In genomic region chr11:123653997-123654565, GRCh38 we compare ENCODE assay signal across 8 cellular contexts. TPM values are rescaled to one million over a fixed set of nuclear protein-coding genes. Genes with fewer than 3 reads are reported as not detected.
DNase-seq lines count a peak whose midpoint lies in the region; ATAC-seq and TF ChIP-seq lines count a peak whose summit lies in the region.

No MANE protein-coding gene starts in this region.

- peaks cover 12% of the 10 kb centered on the region; the same call in 1 of the 2 replicates for H3K4me1 ChIP-seq in GM23338 (ENCODE audit: insufficient read depth)
- no peaks in the 10 kb centered on the region for H3K4me1 ChIP-seq in RWPE2 (ENCODE audit: insufficient read depth, poor library complexity, severe bottlenecking)
- peaks cover 7% of the 10 kb centered on the region for H3K4me1 ChIP-seq in mammary epithelial cell (ENCODE audit: insufficient read depth, low read length)

- in situ Hi-C loops in mammary epithelial cell (cut with MboI; ENCODE audit: low sequenced_read_pairs in 2 of 2), result no loop called here

- H3K36me3 ChIP-seq in BJ (ENCODE audit: control insufficient read depth, insufficient read depth, low read length) (no peaks in the 10 kb centered on the region), GM23338 (ENCODE audit: insufficient read depth) (no peaks in the 10 kb centered on the region), RWPE2 (ENCODE audit: low read depth) (no peaks in the 10 kb centered on the region), mammary epithelial cell (ENCODE audit: insufficient read depth, low read length) (no peaks in the 10 kb centered on the region)

- DNase-seq in BJ (ENCODE audit: low read depth) (no peak), GM23338 (ENCODE audit: low spot score) (peak; percentile 79), RWPE2 (ENCODE audit: low spot score) (peak; percentile 67), mammary epithelial cell (peak; percentile 52), islet precursor cell (peak; percentile 88), SKM-1 (lab: John Stamatoyannopoulos, UW; ENCODE audit: unreplicated experiment) (no peak)
- peak in 2 of 3 donors; percentile 6 to 19 for DNase-seq in stimulated activated CD4-positive, alpha-beta T cell treated with anti-CD3 and anti-CD28 coated beads, Interleukin-12 subunit alpha, Interleukin-12 subunit beta, amount 100 ng/mL, for 48 hours (ENCODE audit: low read depth in 2 of 3, low spot score in 1 of 3)

- H3K4me3 Mint-ChIP-seq in GM23338, result peak overlapping the region; percentile 75

- H3K9ac ChIP-seq in mammary epithelial cell (ENCODE audit: insufficient read depth, low read length), result no peak overlapping the region

- no peaks in the 10 kb centered on the region for H3K9me3 Mint-ChIP-seq in GM23338

- H3K4me3 ChIP-seq in BJ (ENCODE audit: low read depth, low read length), result peak overlapping the region; percentile 67
- H3K4me3 ChIP-seq in GM23338, result peak overlapping the region; percentile 97
- H3K4me3 ChIP-seq in RWPE2 (ENCODE audit: severe bottlenecking), result peak overlapping the region; percentile 37
- H3K4me3 ChIP-seq in mammary epithelial cell (replicated peaks in 1 of 3; ENCODE audit: insufficient read depth in 1 of 3, low read depth in 2 of 3, low read length in 3 of 3), result peak overlapping the region; percentile 66 to 74 (median 71)

- 6% methylated on average over 9 of the region's 55 CpGs for WGBS in mammary epithelial cell (ENCODE audit: low coverage, missing lambda C conversion rate)

- BruUV-seq in mammary epithelial cell (replicated peaks; lab: Mats Ljungman, UMichigan), result no TSS peak

- TF ChIP-seq CTCF in BJ (IDR thresholded peaks at IDR 0.05; ENCODE audit: insufficient read depth, low read depth, low read length) (no peak), GM23338 (conservative IDR thresholded peaks at IDR 0.05; ENCODE audit: low read depth in 2 of 2) (no peak), RWPE2 (IDR thresholded peaks at IDR 0.05; ENCODE audit: poor library complexity, severe bottlenecking) (no peak), mammary epithelial cell (conservative IDR thresholded peaks at IDR 0.05 in 1 of 2, IDR thresholded peaks at IDR 0.05 in 1 of 2; ENCODE audit: extremely low read depth in 1 of 2, insufficient read depth in 1 of 2, low read depth in 1 of 2, low read length in 2 of 2) (no peak)

- CTCF ChIA-PET in BJ (lab: Yijun Ruan, JAX), result interaction anchor here (1.6 to 4.2 kb wide), 3 partner anchors 12 to 57 kb away, joined by 4 to 31 read pairs (median 7); no protein-coding TSS in a partner anchor
- CTCF ChIA-PET in mammary epithelial cell (lab: Charles Lee; ENCODE audit: low non-redundant PET), result interaction anchor here (0.6 to 1.4 kb wide), 3 partner anchors 10 to 54 kb away, joined by 3 to 12 read pairs (median 4); no protein-coding TSS in a partner anchor

- POLR2A ChIA-PET in BJ (lab: Charles Lee), result no interaction called here

- peaks cover 31% of the 10 kb centered on the region for H3K27me3 Mint-ChIP-seq in GM23338 (ENCODE audit: insufficient read depth, low read depth, poor library complexity)

- H2AFZ ChIP-seq in GM23338 (peak overlapping the region; percentile 98), mammary epithelial cell (ENCODE audit: low read depth, low read length) (peak overlapping the region; percentile 96)

- no peaks in the 10 kb centered on the region for H3K9me2 ChIP-seq in GM23338 (ENCODE audit: insufficient read depth)

- H3K27ac ChIP-seq in GM23338 (ENCODE audit: low read depth) (no peak overlapping the region), RWPE2 (ENCODE audit: poor library complexity, severe bottlenecking) (no peak overlapping the region), mammary epithelial cell (ENCODE audit: insufficient read depth, low read depth, low read length) (no peak overlapping the region)

- H3K27ac Mint-ChIP-seq in GM23338, result no peak overlapping the region

- H3K79me2 ChIP-seq in GM23338 (replicated peaks; ENCODE audit: insufficient read depth), result no peaks in the 10 kb centered on the region
- H3K79me2 ChIP-seq in mammary epithelial cell (ENCODE audit: insufficient read depth, low read length), result no peaks in the 10 kb centered on the region

- dilution Hi-C loops in mammary epithelial cell (cut with HindIII; ENCODE audit: low sequenced_read_pairs), result no loop called here

- no peaks in the 10 kb centered on the region for H3K9me3 ChIP-seq in RWPE2 (ENCODE audit: severe bottlenecking)
- H3K9me3 ChIP-seq in mammary epithelial cell (replicated peaks; ENCODE audit: insufficient read depth, low read length), result no peaks in the 10 kb centered on the region

- intact Hi-C loops in mammary epithelial cell (cut with micrococcal nuclease), result loop anchor here (1.0 to 2.0 kb wide), 2 partner anchors 25 to 53 kb away; no protein-coding TSS in a partner anchor

- H3K4me2 ChIP-seq in GM23338, result peak overlapping the region; percentile 98
- peak overlapping the region; percentile 100 for H3K4me2 ChIP-seq in mammary epithelial cell (ENCODE audit: insufficient read depth, low read depth, low read length)

- ATAC-seq in GM23338 (peak; percentile 60), RWPE2 (ENCODE audit: low read depth) (peak; percentile 63), HG03025 (IDR thresholded peaks at IDR 0.05; ENCODE audit: low FRiP score, unreplicated experiment) (no peak)

- no peaks in the 10 kb centered on the region for H3K36me3 Mint-ChIP-seq in GM23338 (ENCODE audit: low read depth)

- H4K20me1 ChIP-seq in GM23338 (replicated peaks; ENCODE audit: insufficient read depth), result peaks cover 6% of the 10 kb centered on the region
- no peaks in the 10 kb centered on the region for H4K20me1 ChIP-seq in mammary epithelial cell (ENCODE audit: insufficient read depth, low read length)

- H3K27me3 ChIP-seq in BJ (ENCODE audit: control insufficient read depth, insufficient read depth, low read length) (peaks cover 4% of the 10 kb centered on the region), GM23338 (ENCODE audit: insufficient read depth) (peaks cover 38% of the 10 kb centered on the region), RWPE2 (ENCODE audit: insufficient read depth, poor library complexity, severe bottlenecking) (peaks cover 14% of the 10 kb centered on the region), mammary epithelial cell (ENCODE audit: insufficient read depth, low read length) (no peaks in the 10 kb centered on the region)

- peaks cover 13% of the 10 kb centered on the region for H3K4me1 Mint-ChIP-seq in GM23338

- H3F3A ChIP-seq in GM23338 (replicated peaks; ENCODE audit: low read depth), result no peaks in the 10 kb centered on the region

TF ChIP-seq in GM23338, 12 proteins besides CTCF, POLR2A, EP300 and RAD21:
- TF ChIP-seq POLR2AphosphoS5 (IDR thresholded peaks at IDR 0.05; ENCODE audit: low read depth), result no peak
- no peak for TF ChIP-seq JUNB (IDR thresholded peaks at IDR 0.05; ENCODE audit: unreplicated experiment)
- TF ChIP-seq NANOG (IDR thresholded peaks at IDR 0.05; ENCODE audit: borderline replicate concordance), result no peak
- TF ChIP-seq EZH2 (IDR thresholded peaks at IDR 0.05; ENCODE audit: low read depth, unreplicated experiment), result no peak
- TF ChIP-seq REST (IDR thresholded peaks at IDR 0.05; ENCODE audit: unreplicated experiment), result peak; percentile 83

RNA-seq across cellular contexts. Expression of gene SCN3B, which starts 0.3 kb away (rescaled TPM):
- 0.16 and 0.18 TPM in 2 replicates for polyA plus RNA-seq in BJ (2011; rRNA removed)
- polyA minus RNA-seq in BJ (2011; rRNA and poly(A)+ RNA removed), result 0.10 and 0.24 TPM in 2 replicates
- 1.7 and 2.2 TPM in 2 replicates for total RNA-seq in GM23338 (2014; rRNA removed; shearing (Covaris generic))
- polyA plus RNA-seq in GM23338 (2016; fragmentation: Nextera tagmentation; extraction: Ambion mirVana), result 0.56 and 0.74 TPM in 2 replicates
- total RNA-seq in mammary epithelial cell, result 1 to 10 TPM in 1 of 2 donors, under 1 TPM in 1; 0.31 to 1.2 TPM
- polyA plus RNA-seq in mammary epithelial cell, result 0.15 TPM
- 0.16 TPM for polyA minus RNA-seq in mammary epithelial cell

Comparison
In these comparisons a context has a peak if more than half of its experiments do, and no peak if none do; other contexts are left out.
1. DNase-seq: peak in GM23338 (single experiment), RWPE2 (single experiment), mammary epithelial cell (single experiment), islet precursor cell (single experiment) and stimulated activated CD4-positive, alpha-beta T cell treated with anti-CD3 and anti-CD28 coated beads, Interleukin-12 subunit alpha, Interleukin-12 subunit beta, amount 100 ng/mL, for 48 hours (2 of 3); none in BJ (single experiment) and SKM-1 (single experiment).
2. H3K4me3 ChIP-seq: peak in every context shown above with its lines; median percentile 97 in GM23338; 71 in mammary epithelial cell; 67 in BJ; 37 in RWPE2.